ENCODE assay signal across 12 cellular contexts in the genomic region with DNA sequence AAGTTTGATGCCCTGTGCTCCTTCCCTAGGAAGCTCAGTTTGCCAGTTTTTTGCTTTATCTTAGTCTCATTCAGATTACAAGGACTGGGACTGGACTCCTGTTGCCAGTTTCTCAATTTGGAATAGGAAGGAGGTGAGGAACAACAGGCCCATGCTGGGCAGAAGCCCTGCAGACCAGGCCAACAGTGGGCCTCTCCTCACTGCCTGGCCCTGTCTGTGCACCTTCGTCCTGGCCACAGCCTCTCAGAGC. TPM values are rescaled to one million over a fixed set of nuclear protein-coding genes. Genes with fewer than 3 reads are reported as not detected.
A peak's percentile ranks its signal among the peaks of the same experiment; 100 is the strongest.
DNase-seq lines count a peak whose midpoint lies in the region; ATAC-seq, FAIRE-seq and TF ChIP-seq lines count a peak whose summit lies in the region.
"Had no signal": no experiment of that assay in that cellular context is flagged by ENCODE, and none has a peak within 500 bp of the region (broad histone marks: within the 10 kb centered on the region; RNA-seq: fewer than 3 reads in every experiment).

No MANE protein-coding gene starts in this region.

- H2AFZ ChIP-seq in HepG2 (ENCODE audit: low read length) (no peak overlapping the region), osteoblast (ENCODE audit: low read length) (no peak overlapping the region)

- in situ Hi-C loops in HepG2 (cut with HindIII; ENCODE audit: extremely low pct_ligation_motif_present, low pct_unique_long_range_greater_than_20kb) = no loop called here

- H3K9me3 ChIP-seq in HepG2 (ENCODE audit: low read length) = no peaks in the 10 kb centered on the region
- no peaks in the 10 kb centered on the region for H3K9me3 ChIP-seq in right lobe of liver
- H3K9me3 ChIP-seq in osteoblast (ENCODE audit: low read depth, low read length) = no peaks in the 10 kb centered on the region

- POLR2A ChIA-PET in HepG2 (lab: Yijun Ruan, JAX) = interaction anchor here (0.8 to 1.3 kb wide), 2 partner anchors 19 to 22 kb away, joined by 3 to 5 read pairs; no protein-coding TSS in a partner anchor
- POLR2A ChIA-PET in activated CD8-positive, alpha-beta T cell treated with anti-CD3 and anti-CD28 coated beads, Interleukin-2, amount 10 ng/mL, durations not matched to agents 7 days and 5 days (lab: Charles Lee) = interaction anchor here (1.0 kb wide), 1 partner anchor 23 kb away, joined by 3 read pairs; no protein-coding TSS in a partner anchor

- H3K4me1 ChIP-seq in HepG2 (ENCODE audit: insufficient read depth, low read length) (peaks cover 33% of the 10 kb centered on the region), right lobe of liver (peaks cover 0 to 7% (median 0%) of the 10 kb centered on the region in 4 donors), osteoblast (ENCODE audit: insufficient read depth, low read length) (peaks cover 60% of the 10 kb centered on the region)

- TF ChIP-seq EP300 in HepG2 (IDR thresholded peaks at IDR 0.05; ENCODE audit: low read depth in 2 of 2, low read length in 2 of 2) (no peak), HepG2 (CRISPR knock-in tag; IDR thresholded peaks at IDR 0.05; ENCODE audit: borderline replicate concordance) (no peak)

- no peak overlapping the region for H3K4me3 Mint-ChIP-seq in effector memory CD8-positive, alpha-beta T cell
- H3K4me3 Mint-ChIP-seq in activated CD8-positive, alpha-beta T cell treated with anti-CD3 and anti-CD28 coated beads, Interleukin-2, amount 10 ng/mL, durations not matched to agents 7 days and 5 days = no peak overlapping the region

- no peaks in the 10 kb centered on the region for H3K27me3 Mint-ChIP-seq in effector memory CD8-positive, alpha-beta T cell
- no peaks in the 10 kb centered on the region for H3K27me3 Mint-ChIP-seq in activated CD8-positive, alpha-beta T cell treated with anti-CD3 and anti-CD28 coated beads, Interleukin-2, amount 10 ng/mL, durations not matched to agents 7 days and 5 days (ENCODE audit: low read depth)

- WGBS in HepG2 (ENCODE audit: low lambda C conversion rate) = 17% methylated on average over 1 of the region's 1 CpG
- no CpG with 5 or more reads among the region's 1 CpG for WGBS in right lobe of liver (ENCODE audit: insufficient coverage, low coverage, low lambda C conversion rate, missing lambda C conversion rate)

- DNase-seq in HepG2 (ENCODE audit: low spot score) (no peak), right lobe of liver (no peak), osteoblast (ENCODE audit: insufficient read length, low spot score, missing footprints) (peak; percentile 76), COR-L47 (lab: John Stamatoyannopoulos, UW) (no peak), GM03348 (ENCODE audit: low spot score) (no peak)
- no peak for DNase-seq in effector memory CD8-positive, alpha-beta T cell
- DNase-seq in activated CD8-positive, alpha-beta T cell treated with anti-CD3 and anti-CD28 coated beads, Interleukin-2, amount 10 ng/mL, durations not matched to agents 7 days and 5 days = no peak
- DNase-seq: activated CD4-positive, alpha-beta T cell treated with anti-CD3 and anti-CD28 coated beads for 48 hours; AML-193; NCI-H2171 had no signal

- H3K27ac ChIP-seq in HepG2 (ENCODE audit: extremely low read length, insufficient read depth, low read length) = peak overlapping the region; percentile 16
- H3K27ac ChIP-seq in right lobe of liver = no peak overlapping the region
- peak overlapping the region; percentile 97 for H3K27ac ChIP-seq in osteoblast (ENCODE audit: low read depth, low read length)

- no peak for FAIRE-seq in HepG2 (lab: Jason Lieb, UNC)

- H3K4me2 ChIP-seq in HepG2 (ENCODE audit: low read depth, low read length) = peak overlapping the region; percentile 15; the same call in 1 of the 2 replicates
- H3K4me2 ChIP-seq in osteoblast (ENCODE audit: insufficient read depth, low read length) = peak overlapping the region; percentile 38

- TF ChIP-seq POLR2A in HepG2 (IDR thresholded peaks at IDR 0.05; ENCODE audit: insufficient read depth in 1 of 2, low read depth in 2 of 2, low read length in 2 of 2) (no peak), right lobe of liver (IDR thresholded peaks at IDR 0.05) (no peak)

- CTCF ChIA-PET in HepG2 (lab: Yijun Ruan, JAX; ENCODE audit: low intra/inter-chr PET ratio, low total read pairs) = no interaction called here
- CTCF ChIA-PET in activated CD8-positive, alpha-beta T cell treated with anti-CD3 and anti-CD28 coated beads, Interleukin-2, amount 10 ng/mL, durations not matched to agents 7 days and 5 days (lab: Charles Lee) = no interaction called here

- peaks cover 50 to 61% of the 10 kb centered on the region in 2 donors for H3K4me1 Mint-ChIP-seq in effector memory CD8-positive, alpha-beta T cell (ENCODE audit: low read depth in 2 of 2)
- H3K4me1 Mint-ChIP-seq in activated CD8-positive, alpha-beta T cell treated with anti-CD3 and anti-CD28 coated beads, Interleukin-2, amount 10 ng/mL, durations not matched to agents 7 days and 5 days (ENCODE audit: low read depth) = peaks cover 67% of the 10 kb centered on the region

- H3K36me3 ChIP-seq in HepG2 (replicated peaks in 1 of 2; ENCODE audit: control insufficient read depth in 1 of 2, insufficient read depth in 2 of 2, low read length in 2 of 2) (peaks cover 15 to 57% of the 10 kb centered on the region in 2 experiments; a peak in 4 of 5 replicates), right lobe of liver (peaks cover 0 to 9% (median 0%) of the 10 kb centered on the region in 4 donors), osteoblast (ENCODE audit: insufficient read depth, low read length) (peaks cover 25% of the 10 kb centered on the region)

- H3K27me3 ChIP-seq in HepG2 (ENCODE audit: control insufficient read depth in 1 of 2, insufficient read depth in 2 of 2, low read length in 2 of 2) = no peaks in the 10 kb centered on the region
- no peaks in the 10 kb centered on the region for H3K27me3 ChIP-seq in right lobe of liver
- no peaks in the 10 kb centered on the region for H3K27me3 ChIP-seq in osteoblast (ENCODE audit: insufficient read depth, low read length)

- TF ChIP-seq CTCF in HepG2 (CRISPR knock-in tag; IDR thresholded peaks at IDR 0.05) (no peak), right lobe of liver (IDR thresholded peaks at IDR 0.05) (no peak), osteoblast (IDR thresholded peaks at IDR 0.05; ENCODE audit: extremely low read depth, low read depth, low read length) (no peak)

- intact Hi-C loops in HepG2 (cut with micrococcal nuclease; ENCODE audit: unreplicated experiment) (no loop called here), right lobe of liver (cut with DNase I) (no loop called here)

- H3K4me3 ChIP-seq in HepG2 (replicated peaks in 1 of 3; ENCODE audit: insufficient read depth in 1 of 3, low read depth in 2 of 3, low read length in 3 of 3) = no peak overlapping the region
- H3K4me3 ChIP-seq in right lobe of liver = no peak overlapping the region
- peak overlapping the region; percentile 5 for H3K4me3 ChIP-seq in osteoblast (ENCODE audit: insufficient read depth, low read length)

- peaks cover 32% of the 10 kb centered on the region for H3K36me3 Mint-ChIP-seq in effector memory CD8-positive, alpha-beta T cell (ENCODE audit: insufficient read depth)
- peaks cover 52% of the 10 kb centered on the region for H3K36me3 Mint-ChIP-seq in activated CD8-positive, alpha-beta T cell treated with anti-CD3 and anti-CD28 coated beads, Interleukin-2, amount 10 ng/mL, durations not matched to agents 7 days and 5 days (ENCODE audit: low read depth)

- TF ChIP-seq RAD21 in HepG2 (CRISPR knock-in tag; IDR thresholded peaks at IDR 0.05) = no peak

- BruUV-seq in HepG2 (replicated peaks; lab: Mats Ljungman, UMichigan) = no TSS peak

- ATAC-seq in HepG2 (no peak), right lobe of liver (no peak), HG03354 (IDR thresholded peaks at IDR 0.05; ENCODE audit: poor library complexity, severe bottlenecking, unreplicated experiment) (no peak)
- ATAC-seq in effector memory CD8-positive, alpha-beta T cell (replicated peaks) = no peak
- ATAC-seq in activated CD8-positive, alpha-beta T cell treated with anti-CD3 and anti-CD28 coated beads, Interleukin-2, amount 10 ng/mL, durations not matched to agents 7 days and 5 days = no peak

- H4K20me1 ChIP-seq in HepG2 (ENCODE audit: insufficient read depth, low read length) (peaks cover 51% of the 10 kb centered on the region), osteoblast (ENCODE audit: insufficient read depth, low read length) (peaks cover 41% of the 10 kb centered on the region)

- no peak overlapping the region for H3K9ac ChIP-seq in HepG2 (ENCODE audit: insufficient read depth, low read depth, low read length)

- no peaks in the 10 kb centered on the region for H3K9me3 Mint-ChIP-seq in effector memory CD8-positive, alpha-beta T cell
- no peaks in the 10 kb centered on the region for H3K9me3 Mint-ChIP-seq in activated CD8-positive, alpha-beta T cell treated with anti-CD3 and anti-CD28 coated beads, Interleukin-2, amount 10 ng/mL, durations not matched to agents 7 days and 5 days (ENCODE audit: insufficient read depth)
- H3K9me3 Mint-ChIP-seq: activated naive CD4-positive, alpha-beta T cell treated with anti-CD3 and anti-CD28 coated beads, Interleukin-2, amount 50 U/mL, for 72 hours had no signal

- H3K79me2 ChIP-seq in HepG2 (ENCODE audit: insufficient read depth, low read length) (peaks cover 69% of the 10 kb centered on the region), osteoblast (ENCODE audit: insufficient read depth, low read length) (peaks cover 88% of the 10 kb centered on the region)

- peak overlapping the region; percentile 91 to 93 for H3K27ac Mint-ChIP-seq in effector memory CD8-positive, alpha-beta T cell
- no peak overlapping the region for H3K27ac Mint-ChIP-seq in activated CD8-positive, alpha-beta T cell treated with anti-CD3 and anti-CD28 coated beads, Interleukin-2, amount 10 ng/mL, durations not matched to agents 7 days and 5 days

RNA-seq across cellular contexts. Expression of a gene that starts 23.7 kb away (rescaled TPM):
- total RNA-seq in HepG2 (2016; rRNA removed; fragmentation: Illumina TruSeq; extraction: Trizol) (9.8 and 14.3 TPM in 2 replicates), right lobe of liver (10 to 100 TPM; 15.7 to 34.7 (median 23.6) TPM), osteoblast (36.9 and 49.8 TPM in 2 replicates)
- 51.6 and 53.2 TPM in 2 replicates for total RNA-seq in HepG2 (2016; cell fraction: cytosol; rRNA removed; fragmentation: Illumina TruSeq; extraction: Trizol; ENCODE audit: low read depth)
- 7.7 and 13.5 TPM in 2 replicates for total RNA-seq in HepG2 (2016; cell fraction: insoluble cytoplasmic fraction; rRNA removed; fragmentation: Illumina TruSeq; extraction: Trizol)
- total RNA-seq in HepG2 (2016; cell fraction: membrane; rRNA removed; fragmentation: Illumina TruSeq; extraction: Trizol) = 31.3 and 33.8 TPM in 2 replicates
- 27.9 and 31.0 TPM in 2 replicates for total RNA-seq in HepG2 (2016; cell fraction: nucleus; rRNA removed; fragmentation: Illumina TruSeq; extraction: Trizol)
- polyA plus RNA-seq in HepG2 (2011; rRNA removed) = 27.0 and 31.0 TPM in 2 replicates
- polyA plus RNA-seq in HepG2 (2011; cell fraction: cytosol; rRNA removed) = 12.4 and 17.0 TPM in 2 replicates
- 131 and 178 TPM in 2 replicates for polyA plus RNA-seq in HepG2 (2011; cell fraction: nucleus; rRNA removed)
- 31.5 and 37.1 TPM in 2 replicates for polyA plus RNA-seq in HepG2 (2012)
- polyA plus RNA-seq in HepG2 (2016; cell fraction: cytosol; fragmentation: Illumina TruSeq; extraction: Trizol; ENCODE audit: low read depth) = 6.4 and 9.0 TPM in 2 replicates
- 15.4 and 20.3 TPM in 2 replicates for polyA plus RNA-seq in HepG2 (2016; cell fraction: insoluble cytoplasmic fraction; fragmentation: Illumina TruSeq; extraction: Trizol; ENCODE audit: low read depth)
- 14.6 and 14.9 TPM in 2 replicates for polyA plus RNA-seq in HepG2 (2016; cell fraction: membrane; fragmentation: Illumina TruSeq; extraction: Trizol; ENCODE audit: low read depth)
- 54.7 and 59.1 TPM in 2 replicates for polyA plus RNA-seq in HepG2 (2016; cell fraction: nucleus; fragmentation: Illumina TruSeq; extraction: Trizol; ENCODE audit: insufficient read depth, low read depth)
- 39.9 and 83.9 TPM in 2 replicates for polyA minus RNA-seq in HepG2 (2011; rRNA and poly(A)+ RNA removed; ENCODE audit: low replicate concordance)
- polyA minus RNA-seq in HepG2 (2011; cell fraction: cytosol; rRNA and poly(A)+ RNA removed) = 31.6 and 37.5 TPM in 2 replicates
- polyA minus RNA-seq in HepG2 (2011; cell fraction: nucleus; rRNA and poly(A)+ RNA removed) = 98.0 and 116 TPM in 2 replicates
- total RNA-seq in activated CD8-positive, alpha-beta T cell treated with anti-CD3 and anti-CD28 coated beads, Interleukin-2, amount 10 ng/mL, durations not matched to agents 7 days and 5 days = 100 to 1,000 TPM; 155 to 161 TPM

RNA-seq across cellular contexts. Expression of a gene that starts 35.5 kb away (rescaled TPM):
- total RNA-seq in HepG2 (2016; rRNA removed; fragmentation: Illumina TruSeq; extraction: Trizol) (11.3 and 14.8 TPM in 2 replicates), right lobe of liver (10 to 100 TPM in 3 of 6 experiments, 1 to 10 TPM in 3; 9.0 to 14.2 (median 10.2) TPM), osteoblast (36.9 and 46.6 TPM in 2 replicates)
- total RNA-seq in HepG2 (2016; cell fraction: cytosol; rRNA removed; fragmentation: Illumina TruSeq; extraction: Trizol; ENCODE audit: low read depth) = 3.5 and 4.2 TPM in 2 replicates
- total RNA-seq in HepG2 (2016; cell fraction: insoluble cytoplasmic fraction; rRNA removed; fragmentation: Illumina TruSeq; extraction: Trizol) = 9.8 and 17.0 TPM in 2 replicates
- 5.6 and 6.4 TPM in 2 replicates for total RNA-seq in HepG2 (2016; cell fraction: membrane; rRNA removed; fragmentation: Illumina TruSeq; extraction: Trizol)
- 16.4 and 19.9 TPM in 2 replicates for total RNA-seq in HepG2 (2016; cell fraction: nucleus; rRNA removed; fragmentation: Illumina TruSeq; extraction: Trizol)
- 10.9 and 15.8 TPM in 2 replicates for polyA plus RNA-seq in HepG2 (2011; rRNA removed)
- polyA plus RNA-seq in HepG2 (2011; cell fraction: cytosol; rRNA removed) = 10.9 and 13.2 TPM in 2 replicates
- polyA plus RNA-seq in HepG2 (2011; cell fraction: nucleus; rRNA removed) = 24.9 and 26.8 TPM in 2 replicates
- polyA plus RNA-seq in HepG2 (2012) = 7.6 and 8.3 TPM in 2 replicates
- 0.76 and 1.1 TPM in 2 replicates for polyA plus RNA-seq in HepG2 (2016; cell fraction: cytosol; fragmentation: Illumina TruSeq; extraction: Trizol; ENCODE audit: low read depth)
- polyA plus RNA-seq in HepG2 (2016; cell fraction: insoluble cytoplasmic fraction; fragmentation: Illumina TruSeq; extraction: Trizol; ENCODE audit: low read depth) = 7.9 and 10.3 TPM in 2 replicates
- 1.1 and 1.6 TPM in 2 replicates for polyA plus RNA-seq in HepG2 (2016; cell fraction: membrane; fragmentation: Illumina TruSeq; extraction: Trizol; ENCODE audit: low read depth)
- polyA plus RNA-seq in HepG2 (2016; cell fraction: nucleus; fragmentation: Illumina TruSeq; extraction: Trizol; ENCODE audit: insufficient read depth, low read depth) = 21.4 and 25.4 TPM in 2 replicates
- 12.1 and 32.8 TPM in 2 replicates for polyA minus RNA-seq in HepG2 (2011; rRNA and poly(A)+ RNA removed; ENCODE audit: low replicate concordance)
- polyA minus RNA-seq in HepG2 (2011; cell fraction: cytosol; rRNA and poly(A)+ RNA removed) = 6.0 and 10.6 TPM in 2 replicates
- polyA minus RNA-seq in HepG2 (2011; cell fraction: nucleus; rRNA and poly(A)+ RNA removed) = 17.1 and 18.6 TPM in 2 replicates
- 10 to 100 TPM; 29.2 to 30.1 TPM for total RNA-seq in activated CD8-positive, alpha-beta T cell treated with anti-CD3 and anti-CD28 coated beads, Interleukin-2, amount 10 ng/mL, durations not matched to agents 7 days and 5 days

Comparison
In these comparisons a context has a peak if more than half of its experiments do, and no peak if none do; other contexts are left out.
1. H3K27ac ChIP-seq: peak in HepG2 (single experiment) and osteoblast (single experiment); none in right lobe of liver (0 of 3).